ENCODE assay signal across 19 cellular contexts in genomic region chr1:30451532-30452125, GRCh38.
DNase-seq lines count a peak whose midpoint lies in the region; ATAC-seq and TF ChIP-seq lines count a peak whose summit lies in the region.
"Had no signal": no experiment of that assay in that cellular context is flagged by ENCODE, and none has a peak within 500 bp of the region (broad histone marks: within the 10 kb centered on the region; RNA-seq: fewer than 3 reads in every experiment).

No MANE protein-coding gene starts in this region.

- POLR2A ChIA-PET in SK-N-SH (lab: Yijun Ruan, JAX), result no interaction called here

- H3K9ac ChIP-seq in SK-N-SH, result no peak overlapping the region
- H3K9ac ChIP-seq: GM23248 had no signal

- TF ChIP-seq EP300 in SK-N-SH (IDR thresholded peaks at IDR 0.05; ENCODE audit: borderline replicate concordance in 1 of 2, low read depth in 1 of 2, low read length in 1 of 2) (no peak), upper lobe of left lung (IDR thresholded peaks at IDR 0.05) (no peak)

- H4K20me1 ChIP-seq in SK-N-SH (ENCODE audit: insufficient read depth), result no peaks in the 10 kb centered on the region

- DNase-seq in SK-N-SH, result peak; percentile 2
- DNase-seq in RWPE2 (ENCODE audit: low spot score), result peak; percentile 30
- peak; percentile 6 for DNase-seq in mucosa of gallbladder (ENCODE audit: low spot score)
- peak; percentile 8 to 22 for DNase-seq in upper lobe of left lung
- no peak for DNase-seq in testis
- no peak for DNase-seq in retina
- no peak for DNase-seq in substantia nigra (lab: John Stamatoyannopoulos, UW)
- DNase-seq: BE2C; CD4-positive, alpha-beta memory T cell; DMS79; GM23248; NCI-H1105; NCI-H1694; NCI-H510A treated with DMSO at 0.1 percent for 48 hours had no signal

- no peaks in the 10 kb centered on the region for H3F3A ChIP-seq in SK-N-SH (replicated peaks; ENCODE audit: insufficient read depth)

- H3K4me1 ChIP-seq in SK-N-SH (ENCODE audit: control insufficient read depth in 1 of 2, insufficient read depth in 2 of 2, low read depth in 1 of 2, low read length in 1 of 2) (no peaks in the 10 kb centered on the region), RWPE2 (ENCODE audit: insufficient read depth, poor library complexity, severe bottlenecking) (no peaks in the 10 kb centered on the region), upper lobe of left lung (no peaks in the 10 kb centered on the region), testis (no peaks in the 10 kb centered on the region)
- H3K4me1 ChIP-seq: BE2C had no signal

- no peak for TF ChIP-seq RAD21 in SK-N-SH (IDR thresholded peaks at IDR 0.05; ENCODE audit: low read length)

- no peaks in the 10 kb centered on the region for H3K79me2 ChIP-seq in SK-N-SH (ENCODE audit: insufficient read depth)

- H2AFZ ChIP-seq in SK-N-SH (ENCODE audit: low read depth), result no peak overlapping the region
- H2AFZ ChIP-seq: GM23248 had no signal

- H3K9me2 ChIP-seq in SK-N-SH, result no peaks in the 10 kb centered on the region

- TF ChIP-seq POLR2A in upper lobe of left lung (IDR thresholded peaks at IDR 0.05) (no peak), testis (IDR thresholded peaks at IDR 0.05) (no peak)

- 61% methylated on average over 14 of the region's 14 CpGs for WGBS in SK-N-SH (ENCODE audit: low lambda C conversion rate)
- 85 to 88% methylated on average over 12 to 13 of the region's 14 CpGs for WGBS in upper lobe of left lung, 2 donors
- WGBS in testis, 2 donors, result 87 to 91% methylated on average over 9 to 14 of the region's 14 CpGs

- intact Hi-C loops in testis (cut with DNase I; ENCODE audit: low total_unique reads), result no loop called here

- no peak for TF ChIP-seq CTCF in SK-N-SH (IDR thresholded peaks at IDR 0.05)
- no peak for TF ChIP-seq CTCF in RWPE2 (IDR thresholded peaks at IDR 0.05; ENCODE audit: poor library complexity, severe bottlenecking)
- TF ChIP-seq CTCF in upper lobe of left lung (IDR thresholded peaks at IDR 0.05), result no peak
- TF ChIP-seq CTCF in testis (IDR thresholded peaks at IDR 0.05), result no peak

- H3K27ac ChIP-seq in SK-N-SH (ENCODE audit: low read depth in 2 of 2, low read length in 1 of 2) (no peak overlapping the region), RWPE2 (ENCODE audit: poor library complexity, severe bottlenecking) (no peak overlapping the region), upper lobe of left lung (no peak overlapping the region), testis (no peak overlapping the region), substantia nigra (ENCODE audit: low read depth, low read length, poor library complexity, severe bottlenecking) (no peak overlapping the region)
- H3K27ac ChIP-seq: 22Rv1, GM23248, HL-60 had no signal

- H3K9me3 ChIP-seq in SK-N-SH, result no peaks in the 10 kb centered on the region
- no peaks in the 10 kb centered on the region for H3K9me3 ChIP-seq in RWPE2 (ENCODE audit: severe bottlenecking)
- H3K9me3 ChIP-seq in upper lobe of left lung, result no peaks in the 10 kb centered on the region
- no peaks in the 10 kb centered on the region for H3K9me3 ChIP-seq in testis
- H3K9me3 ChIP-seq: BE2C had no signal

- H3K36me3 ChIP-seq in SK-N-SH (replicated peaks in 1 of 2; ENCODE audit: control insufficient read depth in 1 of 2, insufficient read depth in 2 of 2, low read length in 1 of 2) (no peaks in the 10 kb centered on the region), RWPE2 (ENCODE audit: low read depth) (no peaks in the 10 kb centered on the region), upper lobe of left lung (no peaks in the 10 kb centered on the region), testis (ENCODE audit: low read depth, missing control alignments) (no peaks in the 10 kb centered on the region)
- H3K36me3 ChIP-seq: BE2C had no signal

- H3K4me3 ChIP-seq in SK-N-SH (ENCODE audit: low read depth in 2 of 2, low read length in 1 of 2) (no peak overlapping the region), RWPE2 (ENCODE audit: severe bottlenecking) (no peak overlapping the region), upper lobe of left lung (no peak overlapping the region), testis (no peak overlapping the region)
- H3K4me3 ChIP-seq: GM12878, GM23248 had no signal

- H3K4me2 ChIP-seq in SK-N-SH, result no peak overlapping the region

- CTCF ChIA-PET in SK-N-SH (lab: Yijun Ruan, JAX), result no interaction called here

- ATAC-seq in SK-N-SH treated with all-trans-retinoic acid at 6 μM for 48 hours (no peak), RWPE2 (ENCODE audit: low read depth) (no peak), upper lobe of left lung (ENCODE audit: low FRiP score in 2 of 2) (no peak)
- ATAC-seq: GM12878, Right ventricle myocardium inferior had no signal

- H3K27me3 ChIP-seq in SK-N-SH (ENCODE audit: insufficient read depth), result no peaks in the 10 kb centered on the region
- peaks cover 9% of the 10 kb centered on the region for H3K27me3 ChIP-seq in RWPE2 (ENCODE audit: insufficient read depth, poor library complexity, severe bottlenecking)
- no peaks in the 10 kb centered on the region for H3K27me3 ChIP-seq in upper lobe of left lung
- H3K27me3 ChIP-seq in testis, result no peaks in the 10 kb centered on the region
- H3K27me3 ChIP-seq: BE2C had no signal

TF ChIP-seq in SK-N-SH, 30 proteins besides CTCF, POLR2A, EP300 and RAD21:
- TF ChIP-seq TCF12 (IDR thresholded peaks at IDR 0.05) (no peak), IRF3 (IDR thresholded peaks at IDR 0.05; ENCODE audit: low read depth, low read length) (no peak), USF2 (IDR thresholded peaks at IDR 0.05; ENCODE audit: borderline replicate concordance, low read depth, low read length) (no peak), ELF1 (IDR thresholded peaks at IDR 0.05) (no peak), RCOR1 (IDR thresholded peaks at IDR 0.05; ENCODE audit: low read length) (no peak)
TF ChIP-seq in SK-N-SH: peak in this region for 0.

TF ChIP-seq in SK-N-SH treated with all-trans-retinoic acid at 6 μM for 48 hours, 23 proteins besides CTCF, POLR2A, EP300 and RAD21:
- TF ChIP-seq ISL1 (CRISPR knock-in tag; IDR thresholded peaks at IDR 0.05) (no peak), TOX (CRISPR knock-in tag; IDR thresholded peaks at IDR 0.05; ENCODE audit: borderline replicate concordance) (no peak), SNAI2 (CRISPR knock-in tag; IDR thresholded peaks at IDR 0.05) (no peak), ESRRG (CRISPR knock-in tag; IDR thresholded peaks at IDR 0.05) (no peak), TCF4 (CRISPR knock-in tag; IDR thresholded peaks at IDR 0.05; ENCODE audit: borderline replicate concordance) (no peak), CSDC2 (CRISPR knock-in tag; IDR thresholded peaks at IDR 0.05) (no peak), ZNF565 (CRISPR knock-in tag; conservative IDR thresholded peaks at IDR 0.05; ENCODE audit: low read depth) (no peak), BACH2 (CRISPR knock-in tag; IDR thresholded peaks at IDR 0.05; ENCODE audit: borderline replicate concordance) (no peak)
TF ChIP-seq in SK-N-SH treated with all-trans-retinoic acid at 6 μM for 48 hours: peak in this region for 0.

Comparison
In these comparisons a context has a peak if more than half of its experiments do, and no peak if none do; other contexts are left out.
1. DNase-seq: peak in SK-N-SH (single experiment), RWPE2 (single experiment), mucosa of gallbladder (single experiment) and upper lobe of left lung (2 of 2); none in testis (single experiment), retina (single experiment) and substantia nigra (0 of 49).